Comparison of ENCODE assay signal across 1 cellular context in genomic region chr20:53933232-53933846, GRCh38.
TF ChIP-seq lines count a peak whose summit lies in the region.

No MANE protein-coding gene starts in this region.

TF ChIP-seq in IMR-90, 13 proteins besides CTCF, POLR2A, EP300 and RAD21:
- no peak for TF ChIP-seq FOS (IDR thresholded peaks at IDR 0.05; ENCODE audit: low read depth, low read length)
- TF ChIP-seq RFX5 (IDR thresholded peaks at IDR 0.05; ENCODE audit: low read depth, low read length): no peak
- no peak for TF ChIP-seq BHLHE40 (IDR thresholded peaks at IDR 0.05; ENCODE audit: low read depth, low read length)
- TF ChIP-seq MAZ (IDR thresholded peaks at IDR 0.05; ENCODE audit: borderline replicate concordance, low read depth, low read length): no peak
- no peak for TF ChIP-seq RCOR1 (IDR thresholded peaks at IDR 0.05; ENCODE audit: insufficient replicate concordance, low read length)
- TF ChIP-seq SMC3 (IDR thresholded peaks at IDR 0.05; ENCODE audit: low read depth, low read length): no peak
- no peak for TF ChIP-seq CHD1 (IDR thresholded peaks at IDR 0.05; ENCODE audit: low read depth, low read length)
- no peak for TF ChIP-seq ELK1 (IDR thresholded peaks at IDR 0.05; ENCODE audit: borderline replicate concordance, low read depth, low read length)
- no peak for TF ChIP-seq NFE2L2 (IDR thresholded peaks at IDR 0.05; ENCODE audit: low read depth, low read length)
- no peak for TF ChIP-seq CEBPB (IDR thresholded peaks at IDR 0.05; ENCODE audit: low read depth, low read length)
- no peak for TF ChIP-seq USF2 (IDR thresholded peaks at IDR 0.05; ENCODE audit: low read depth, low read length)
- TF ChIP-seq MAFK (IDR thresholded peaks at IDR 0.05; ENCODE audit: low read depth, low read length): no peak
- no peak for TF ChIP-seq MXI1 (IDR thresholded peaks at IDR 0.05; ENCODE audit: borderline replicate concordance, low read depth, low read length)
